ENCODE assay signal across 17 cellular contexts in the genomic region with DNA sequence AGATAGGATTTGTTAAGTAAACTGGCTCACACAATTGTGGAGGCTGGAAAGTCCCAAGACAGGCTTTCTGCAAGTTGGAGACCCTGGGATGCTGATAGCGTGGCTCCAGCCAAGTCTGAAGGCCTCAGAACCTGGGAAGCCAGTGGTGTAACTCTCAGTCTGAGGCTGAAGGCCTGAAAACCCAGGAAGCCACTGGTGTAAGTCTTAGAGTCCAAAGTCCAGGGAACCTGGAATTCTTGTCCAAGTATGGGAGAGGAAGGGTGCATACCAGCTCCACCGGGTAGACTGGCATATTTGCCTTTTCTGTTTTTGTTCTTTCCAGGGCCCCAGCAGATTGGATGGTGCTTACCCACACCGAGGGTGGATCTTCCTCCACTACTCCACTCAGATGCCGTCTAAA.
"Had no signal": no experiment of that assay in that cellular context is flagged by ENCODE, and none has a peak within 500 bp of the region (broad histone marks: within the 10 kb centered on the region; RNA-seq: fewer than 3 reads in every experiment).

No MANE protein-coding gene starts in this region.

- H3K36me3 ChIP-seq: right atrium auricular region had no signal

- H3K27ac Mint-ChIP-seq: activated CD8-positive, alpha-beta T cell treated with anti-CD3 and anti-CD28 coated beads, Interleukin-2, amount 10 ng/mL, durations not matched to agents 7 days and 5 days; activated naive CD8-positive, alpha-beta T cell treated with anti-CD3 and anti-CD28 coated beads, Interleukin-2, amount 50 U/mL, for 24 hours; type B pancreatic cell; WTC11 had no signal

- H3K27me3 ChIP-seq: heart left ventricle, neutrophil, right atrium auricular region, suprapubic skin had no signal

- DNase-seq: activated CD4-positive, alpha-beta T cell treated with anti-CD3 and anti-CD28 coated beads for 48 hours; activated CD8-positive, alpha-beta memory T cell treated with anti-CD3 and anti-CD28 coated beads, Interleukin-2, amount 50 U/mL, for 4 hours; activated CD8-positive, alpha-beta T cell treated with anti-CD3 and anti-CD28 coated beads, Interleukin-2, amount 10 ng/mL, durations not matched to agents 7 days and 5 days; activated naive CD8-positive, alpha-beta T cell treated with anti-CD3 and anti-CD28 coated beads, Interleukin-2, amount 50 U/mL, for 24 hours; aorta; heart left ventricle; midbrain; naive B cell; posterior cingulate gyrus; stimulated activated naive CD8-positive, alpha-beta T cell treated with anti-CD3 and anti-CD28 coated beads, Interleukin-15, Interleukin-2, amounts not matched to agents 100 U/mL and 50 U/mL, for 24 hours had no signal

- H3K4me3 Mint-ChIP-seq: activated CD8-positive, alpha-beta T cell treated with anti-CD3 and anti-CD28 coated beads, Interleukin-2, amount 10 ng/mL, durations not matched to agents 7 days and 5 days; activated naive CD8-positive, alpha-beta T cell treated with anti-CD3 and anti-CD28 coated beads, Interleukin-2, amount 50 U/mL, for 24 hours; naive B cell; type B pancreatic cell; WTC11 had no signal

- H3K4me3 ChIP-seq: heart left ventricle, right atrium auricular region, smooth muscle cell, suprapubic skin had no signal

- H3K9me3 ChIP-seq: neutrophil had no signal

- H3K27me3 Mint-ChIP-seq: activated naive CD8-positive, alpha-beta T cell treated with anti-CD3 and anti-CD28 coated beads, Interleukin-2, amount 50 U/mL, for 24 hours; naive B cell; type B pancreatic cell had no signal

- H3K27ac ChIP-seq: neutrophil, suprapubic skin had no signal

- H3K4me1 ChIP-seq: suprapubic skin had no signal

- ATAC-seq: activated CD8-positive, alpha-beta T cell treated with anti-CD3 and anti-CD28 coated beads, Interleukin-2, amount 10 ng/mL, durations not matched to agents 7 days and 5 days; activated naive CD8-positive, alpha-beta T cell treated with anti-CD3 and anti-CD28 coated beads, Interleukin-2, amount 50 U/mL, for 24 hours; heart left ventricle; left lobe of liver; stimulated activated naive CD8-positive, alpha-beta T cell treated with anti-CD3 and anti-CD28 coated beads, Interleukin-15, Interleukin-2, amounts not matched to agents 100 U/mL and 50 U/mL, for 24 hours; WTC11 had no signal
